24 cellular contexts compared by ENCODE assay signal in genomic region chr1:60037669-60038068, GRCh38. TPM values are rescaled to one million over a fixed set of nuclear protein-coding genes. Genes with fewer than 3 reads are reported as not detected.
"Had no signal": no experiment of that assay in that cellular context is flagged by ENCODE, and none has a peak within 500 bp of the region (broad histone marks: within the 10 kb centered on the region; RNA-seq: fewer than 3 reads in every experiment).

No MANE protein-coding gene starts in this region.

- H3K4me1 Mint-ChIP-seq: IgD-negative memory B cell had no signal

- H3K9ac ChIP-seq: KMS-11 had no signal

- H3K4me3 Mint-ChIP-seq: IgD-negative memory B cell had no signal

- H3K4me2 ChIP-seq: KMS-11 had no signal

- H3K9me3 Mint-ChIP-seq: IgD-negative memory B cell had no signal

- DNase-seq: Kasumi-1, NCI-H1092, NCI-H1105 treated with DMSO at 0.1 percent for 48 hours, NCI-H1417 treated with DMSO at 0.1 percent for 48 hours, NCI-H146, NCI-H187, NCI-H2029, NCI-H2081 treated with DMSO at 0.1 percent for 48 hours, NCI-H2171, NCI-H226, NCI-H446, NCI-H510A, NCI-H524 treated with DMSO at 0.1 percent for 48 hours, NCI-H69, NCI-H774, PC-3, SHP77 had no signal

- H3K27ac ChIP-seq: HL-60, KMS-11, RWPE1 had no signal

- H3K36me3 Mint-ChIP-seq: IgD-negative memory B cell had no signal

- H3K4me3 ChIP-seq: K562 had no signal

- H3K27ac Mint-ChIP-seq: IgD-negative memory B cell had no signal

RNA-seq across cellular contexts. Expression of gene C1orf87, which starts 35.9 kb away (rescaled TPM):
- total RNA-seq: K562, MCF 10A, PC-3, SK-MEL-5 had no signal
- polyA plus RNA-seq: IgD-negative memory B cell, K562 had no signal
